8 cellular contexts compared by ENCODE assay signal in the genomic region with DNA sequence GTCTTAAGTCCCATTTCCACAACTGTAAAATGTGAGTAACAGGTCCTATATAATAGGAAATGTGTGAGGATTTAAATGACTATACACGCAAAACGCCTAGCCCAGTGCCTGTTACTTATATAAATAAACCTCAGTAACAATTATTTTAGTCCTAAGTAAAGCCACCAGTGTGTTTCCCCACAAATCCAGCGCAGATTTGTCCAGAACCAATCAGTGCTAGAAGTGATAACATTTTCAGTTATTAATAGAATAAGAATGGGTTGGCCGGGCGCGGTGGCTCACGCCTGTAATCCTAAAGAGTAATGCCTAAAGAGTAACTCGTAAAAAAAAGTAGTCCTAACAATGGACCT. TPM values are rescaled to one million over a fixed set of nuclear protein-coding genes. Genes with fewer than 3 reads are reported as not detected.
DNase-seq lines count a peak whose midpoint lies in the region; ATAC-seq and TF ChIP-seq lines count a peak whose summit lies in the region.

No MANE protein-coding gene starts in this region.

- H3K27me3 Mint-ChIP-seq in Caco-2 (ENCODE audit: insufficient read depth, unreplicated experiment): no peaks in the 10 kb centered on the region

- peaks cover 14% of the 10 kb centered on the region for H3K4me1 Mint-ChIP-seq in Caco-2 (ENCODE audit: low read depth, unreplicated experiment)

- H3K9ac ChIP-seq in PC-3 (ENCODE audit: low read length): peak overlapping the region; percentile 87

- H3K79me2 ChIP-seq in PC-3 (ENCODE audit: low read length) (peaks cover 27% of the 10 kb centered on the region), osteoblast (ENCODE audit: insufficient read depth, low read length) (peaks cover 24% of the 10 kb centered on the region)

- H2AFZ ChIP-seq in PC-3 (ENCODE audit: low read length) (peak overlapping the region; percentile 88), osteoblast (ENCODE audit: low read length) (peak overlapping the region; percentile 97)

- ATAC-seq in PC-3 (no peak), GM19035 (IDR thresholded peaks at IDR 0.05; ENCODE audit: unreplicated experiment) (no peak), HG03097 (IDR thresholded peaks at IDR 0.05; ENCODE audit: low FRiP score, unreplicated experiment) (no peak)

- POLR2A ChIA-PET in Caco-2 (lab: Charles Lee) (interaction anchor here (0.6 to 1.1 kb wide), 4 partner anchors 25 to 78 kb away, joined by 3 to 11 read pairs (median 6); no protein-coding TSS in a partner anchor), PC-3 (lab: Charles Lee; ENCODE audit: unreplicated experiment) (interaction anchor here (0.7 kb wide), 1 partner anchor 42 kb away, joined by 7 read pairs; no protein-coding TSS in a partner anchor), GM10248 (lab: Yijun Ruan, JAX) (interaction anchor here (0.6 to 0.7 kb wide), 3 partner anchors 61 to 238 kb away, joined by 3 read pairs; no protein-coding TSS in a partner anchor)

- no peaks in the 10 kb centered on the region for H3F3A ChIP-seq in PC-3 (ENCODE audit: low read length, unreplicated experiment)

- H3K9me3 ChIP-seq in Caco-2 (no peaks in the 10 kb centered on the region), PC-3 (ENCODE audit: low read length) (no peaks in the 10 kb centered on the region), osteoblast (ENCODE audit: low read depth, low read length) (no peaks in the 10 kb centered on the region)

- H3K27me3 ChIP-seq in Caco-2 (replicated peaks; ENCODE audit: control insufficient read depth, insufficient read depth, low read length) (no peaks in the 10 kb centered on the region), PC-3 (ENCODE audit: low read length) (no peaks in the 10 kb centered on the region), osteoblast (ENCODE audit: insufficient read depth, low read length) (no peaks in the 10 kb centered on the region)

- H3K4me2 ChIP-seq in PC-3 (ENCODE audit: low read length): peak overlapping the region; percentile 86
- H3K4me2 ChIP-seq in osteoblast (ENCODE audit: insufficient read depth, low read length): peak overlapping the region; percentile 85

- H3K36me3 ChIP-seq in Caco-2 (ENCODE audit: control insufficient read depth, insufficient read depth, low read length) (no peaks in the 10 kb centered on the region), PC-3 (ENCODE audit: low read depth, low read length) (no peaks in the 10 kb centered on the region), osteoblast (ENCODE audit: insufficient read depth, low read length) (no peaks in the 10 kb centered on the region)

- intact Hi-C loops in Caco-2 (cut with micrococcal nuclease; ENCODE audit: unreplicated experiment) (no loop called here), PC-3 (cut with micrococcal nuclease) (loop anchor here (10.0 kb wide), 1 partner anchor 49 kb away; the partner anchor contains the start of gene ITPKA)

- H3K4me3 ChIP-seq in Caco-2 (ENCODE audit: low read depth, low read length) (peak overlapping the region; percentile 69), PC-3 (ENCODE audit: low read length) (peak overlapping the region; percentile 92), osteoblast (ENCODE audit: insufficient read depth, low read length) (peak overlapping the region; percentile 85)

- TF ChIP-seq CTCF in Caco-2 (IDR thresholded peaks at IDR 0.05; ENCODE audit: insufficient read depth in 1 of 2, low read depth in 1 of 2, low read length in 1 of 2, severe bottlenecking in 1 of 2, unreplicated experiment in 1 of 2) (no peak), PC-3 (conservative IDR thresholded peaks at IDR 0.05; ENCODE audit: low read depth, low read length) (no peak), osteoblast (IDR thresholded peaks at IDR 0.05; ENCODE audit: extremely low read depth, low read depth, low read length) (no peak), GM10248 (IDR thresholded peaks at IDR 0.05; ENCODE audit: control extremely low read depth, extremely low read depth, low read depth, missing control alignments) (no peak)

- H3K4me3 Mint-ChIP-seq in Caco-2 (ENCODE audit: unreplicated experiment): peak overlapping the region; percentile 86

- peaks cover 13% of the 10 kb centered on the region for H3K36me3 Mint-ChIP-seq in Caco-2 (ENCODE audit: insufficient read depth, unreplicated experiment)

- no peaks in the 10 kb centered on the region for H4K20me1 ChIP-seq in PC-3 (ENCODE audit: low read length)
- no peaks in the 10 kb centered on the region for H4K20me1 ChIP-seq in osteoblast (ENCODE audit: insufficient read depth, low read length)

- peak overlapping the region; percentile 88 for H3K27ac Mint-ChIP-seq in Caco-2 (ENCODE audit: unreplicated experiment)

- peak overlapping the region; percentile 58 for H3K27ac ChIP-seq in PC-3 (ENCODE audit: low read length)
- H3K27ac ChIP-seq in epithelial cell of prostate: peak overlapping the region; percentile 56
- H3K27ac ChIP-seq in osteoblast (ENCODE audit: low read depth, low read length): peak overlapping the region; percentile 68

- H3K9me2 ChIP-seq in PC-3 (replicated peaks; ENCODE audit: low read length): no peaks in the 10 kb centered on the region

- no peaks in the 10 kb centered on the region for H3K9me3 Mint-ChIP-seq in Caco-2 (ENCODE audit: unreplicated experiment)

- CTCF ChIA-PET in Caco-2 (lab: Charles Lee): interaction anchor here (1.1 kb wide), 1 partner anchor 25 kb away, joined by 4 read pairs; no protein-coding TSS in a partner anchor
- CTCF ChIA-PET in PC-3 (lab: Charles Lee): no interaction called here
- CTCF ChIA-PET in GM10248 (lab: Yijun Ruan, JAX): interaction anchor here (2.6 to 6.2 kb wide), 2 partner anchors 14 to 78 kb away, joined by 9 to 35 read pairs; no protein-coding TSS in a partner anchor

- DNase-seq in Caco-2 (no peak), PC-3 (no peak), epithelial cell of prostate (ENCODE audit: low read depth, low spot score) (no peak), osteoblast (ENCODE audit: insufficient read length, low spot score, missing footprints) (peak; percentile 71), GM10248 (ENCODE audit: extremely low spot score) (no peak), KG1 (lab: John Stamatoyannopoulos, UW) (no peak)

- H3K4me1 ChIP-seq in Caco-2: peaks cover 15% of the 10 kb centered on the region
- H3K4me1 ChIP-seq in PC-3 (ENCODE audit: insufficient read depth, low read length): peaks cover 23% of the 10 kb centered on the region
- no peaks in the 10 kb centered on the region for H3K4me1 ChIP-seq in osteoblast (ENCODE audit: insufficient read depth, low read length)

- BruUV-seq in Caco-2 (replicated peaks; lab: Mats Ljungman, UMichigan): no TSS peak
- BruUV-seq in PC-3 (replicated peaks; lab: Mats Ljungman, UMichigan): no TSS peak

RNA-seq across cellular contexts. Expression of gene RPAP1, which starts 0.6 kb away (rescaled TPM):
- 55.3 and 67.1 TPM in 2 replicates for total RNA-seq in Caco-2 (2022)
- 28.4 and 51.1 TPM in 2 replicates for total RNA-seq in PC-3 (2014; rRNA removed)
- total RNA-seq in osteoblast: 11.9 and 13.8 TPM in 2 replicates

RNA-seq across cellular contexts. Expression of gene TYRO3, which starts 15.5 kb away (rescaled TPM):
- 118 and 120 TPM in 2 replicates for total RNA-seq in Caco-2 (2022)
- 20.0 and 23.5 TPM in 2 replicates for total RNA-seq in PC-3 (2014; rRNA removed)
- 6.2 and 6.8 TPM in 2 replicates for total RNA-seq in osteoblast

RNA-seq across cellular contexts. Expression of gene LTK, which starts 29.9 kb away (rescaled TPM):
- total RNA-seq in Caco-2 (2022) (8.5 and 10.9 TPM in 2 replicates), PC-3 (2014; rRNA removed) (0.07 and 0.29 TPM in 2 replicates), osteoblast (not detected in 2 replicates)

RNA-seq across cellular contexts. Expression of gene ITPKA, which starts 49.8 kb away (rescaled TPM):
- total RNA-seq in Caco-2 (2022): 16.2 and 18.1 TPM in 2 replicates
- 7.8 and 16.8 TPM in 2 replicates for total RNA-seq in PC-3 (2014; rRNA removed)
- 0.29 and 0.36 TPM in 2 replicates for total RNA-seq in osteoblast
